In genomic region chr17:46940692-46941404, GRCh38 we compare ENCODE assay signal across 1 cellular context.
TF ChIP-seq lines count a peak whose summit lies in the region.

No MANE protein-coding gene starts in this region.

TF ChIP-seq in HepG2, 621 proteins besides CTCF, POLR2A, EP300 and RAD21 (continued from another document and continues in another):
- TF ChIP-seq ZBTB33 (CRISPR knock-in tag; IDR thresholded peaks at IDR 0.05), result peak; percentile 77; the same call in 1 of the 2 replicates
- peak; percentile 35; the same call in 1 of the 2 replicates for TF ChIP-seq ETV5 (CRISPR knock-in tag; IDR thresholded peaks at IDR 0.05; ENCODE audit: borderline replicate concordance)
- no peak for TF ChIP-seq ZNF235 (CRISPR knock-in tag; IDR thresholded peaks at IDR 0.05; ENCODE audit: borderline replicate concordance)
- TF ChIP-seq NFE2 (CRISPR knock-in tag; IDR thresholded peaks at IDR 0.05), result no peak
- TF ChIP-seq ZNF180 (CRISPR knock-in tag; IDR thresholded peaks at IDR 0.05; ENCODE audit: borderline replicate concordance, low read depth), result no peak
- TF ChIP-seq ZNF501 (CRISPR knock-in tag; IDR thresholded peaks at IDR 0.05), result no peak
- TF ChIP-seq POLR2AphosphoS2 (IDR thresholded peaks at IDR 0.05; ENCODE audit: low read depth, low read length), result no peak
- no peak for TF ChIP-seq PCBP1 (IDR thresholded peaks at IDR 0.05; ENCODE audit: borderline replicate concordance, low read depth, low read length)
- TF ChIP-seq PRDM15 (CRISPR knock-in tag; IDR thresholded peaks at IDR 0.05), result no peak
- TF ChIP-seq GFI1 (CRISPR knock-in tag; IDR thresholded peaks at IDR 0.05; ENCODE audit: borderline replicate concordance), result no peak
- TF ChIP-seq TARDBP (CRISPR knock-in tag; IDR thresholded peaks at IDR 0.05), result peak; percentile 80; the same call in 1 of the 2 replicates
- TF ChIP-seq REL (CRISPR knock-in tag; conservative IDR thresholded peaks at IDR 0.05), result peak; percentile 37; the same call in 1 of the 2 replicates
- peak; percentile 74 for TF ChIP-seq ZFY (CRISPR knock-in tag; IDR thresholded peaks at IDR 0.05)
- no peak for TF ChIP-seq AGO1 (IDR thresholded peaks at IDR 0.05; ENCODE audit: low read depth, low read length, poor library complexity, severe bottlenecking)
- peak; percentile 69; the same call in 1 of the 2 replicates for TF ChIP-seq MIXL1 (CRISPR knock-in tag; IDR thresholded peaks at IDR 0.05)
- no peak for TF ChIP-seq SETDB1 (CRISPR knock-in tag; IDR thresholded peaks at IDR 0.05; ENCODE audit: borderline replicate concordance)
- TF ChIP-seq FOXC1 (CRISPR knock-in tag; IDR thresholded peaks at IDR 0.05; ENCODE audit: borderline replicate concordance), result no peak
- TF ChIP-seq ZNF275 (CRISPR knock-in tag; IDR thresholded peaks at IDR 0.05; ENCODE audit: borderline replicate concordance), result no peak
- TF ChIP-seq JUND (CRISPR knock-in tag; IDR thresholded peaks at IDR 0.05), result no peak
- no peak for TF ChIP-seq ZNF558 (CRISPR knock-in tag; IDR thresholded peaks at IDR 0.05; ENCODE audit: borderline replicate concordance)
- no peak for TF ChIP-seq HIVEP1 (CRISPR knock-in tag; IDR thresholded peaks at IDR 0.05)
- peak; percentile 46; the same call in 1 of the 2 replicates for TF ChIP-seq MYC (CRISPR knock-in tag; IDR thresholded peaks at IDR 0.05; ENCODE audit: borderline replicate concordance)
- TF ChIP-seq PRDM10 (CRISPR knock-in tag; IDR thresholded peaks at IDR 0.05; ENCODE audit: low read depth), result no peak
- no peak for TF ChIP-seq ZNF354B (CRISPR knock-in tag; IDR thresholded peaks at IDR 0.05)
- no peak for TF ChIP-seq ZNF496 (CRISPR knock-in tag; IDR thresholded peaks at IDR 0.05; ENCODE audit: insufficient replicate concordance)
- TF ChIP-seq ZNF83 (CRISPR knock-in tag; IDR thresholded peaks at IDR 0.05; ENCODE audit: borderline replicate concordance), result no peak
- TF ChIP-seq CCDC6 (CRISPR knock-in tag; IDR thresholded peaks at IDR 0.05), result peak; percentile 23; the same call in 1 of the 2 replicates
- no peak for TF ChIP-seq THAP9 (CRISPR knock-in tag; IDR thresholded peaks at IDR 0.05; ENCODE audit: borderline replicate concordance)
- TF ChIP-seq CHD4 (IDR thresholded peaks at IDR 0.05; ENCODE audit: borderline replicate concordance, low read length), result no peak
- TF ChIP-seq ZBTB46 (CRISPR knock-in tag; IDR thresholded peaks at IDR 0.05; ENCODE audit: borderline replicate concordance), result no peak
- no peak for TF ChIP-seq ZBTB42 (CRISPR knock-in tag; IDR thresholded peaks at IDR 0.05)
- TF ChIP-seq MATR3 (CRISPR knock-in tag; IDR thresholded peaks at IDR 0.05), result no peak
- TF ChIP-seq ZGPAT (CRISPR knock-in tag; IDR thresholded peaks at IDR 0.05), result peak; percentile 81
- TF ChIP-seq BCLAF1 (IDR thresholded peaks at IDR 0.05), result no peak
- no peak for TF ChIP-seq POLR2G (IDR thresholded peaks at IDR 0.05; ENCODE audit: low read depth, low read length)
- 0 out of 2 replicates have a peak, but pooled peaks have one; percentile 16 for TF ChIP-seq ZNF629 (CRISPR knock-in tag; conservative IDR thresholded peaks at IDR 0.05)
- TF ChIP-seq ZNF225 (CRISPR knock-in tag; IDR thresholded peaks at IDR 0.05), result no peak
- TF ChIP-seq EZH2 (conservative IDR thresholded peaks at IDR 0.05; ENCODE audit: low read depth, low read length), result no peak
- no peak for TF ChIP-seq ZNF788 (CRISPR knock-in tag; IDR thresholded peaks at IDR 0.05; ENCODE audit: borderline replicate concordance)
- TF ChIP-seq ZSCAN29 (CRISPR knock-in tag; conservative IDR thresholded peaks at IDR 0.05), result no peak
- no peak for TF ChIP-seq ZC3H13 (CRISPR knock-in tag; IDR thresholded peaks at IDR 0.05)
- TF ChIP-seq PHB2 (IDR thresholded peaks at IDR 0.05; ENCODE audit: partially characterized antibody), result no peak
- no peak for TF ChIP-seq FOXM1 (CRISPR knock-in tag; IDR thresholded peaks at IDR 0.05)
- no peak for TF ChIP-seq SP1 (IDR thresholded peaks at IDR 0.05)
- TF ChIP-seq SP1 (CRISPR knock-in tag; IDR thresholded peaks at IDR 0.05), result no peak
- TF ChIP-seq ATRX (CRISPR knock-in tag; IDR thresholded peaks at IDR 0.05; ENCODE audit: borderline replicate concordance), result no peak
- TF ChIP-seq PAF1 (CRISPR knock-in tag; IDR thresholded peaks at IDR 0.05), result 0 out of 2 replicates have a peak, but pooled peaks have one; percentile 44
